ENCODE assay signal across 8 cellular contexts in the genomic region with DNA sequence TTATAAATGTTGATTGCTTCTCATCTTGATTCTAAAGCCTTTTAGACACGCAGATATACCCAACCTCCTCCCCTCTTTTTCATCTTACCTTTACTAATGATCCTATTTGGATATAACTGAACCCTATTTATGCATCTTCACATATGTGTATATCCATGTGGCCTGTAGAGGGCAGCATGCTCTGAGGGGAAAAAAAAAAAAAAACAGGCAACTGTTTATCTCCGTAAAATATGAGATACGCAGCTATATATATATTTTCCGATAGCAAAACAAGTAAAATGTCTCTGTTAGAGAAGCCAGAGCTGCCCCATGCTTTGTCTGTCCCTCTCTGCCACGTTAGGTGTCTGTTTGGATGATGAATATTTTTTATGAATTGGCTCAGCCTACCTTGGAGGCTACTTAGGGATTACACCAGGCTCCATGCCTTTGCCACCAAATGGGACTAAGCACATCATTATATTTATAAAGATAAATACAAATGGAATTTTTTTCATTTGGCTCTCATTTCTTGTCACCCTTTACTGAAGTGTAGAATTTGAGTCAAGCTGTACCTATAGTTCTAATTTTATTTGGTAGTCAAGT.
DNase-seq lines count a peak whose midpoint lies in the region; ATAC-seq, FAIRE-seq and TF ChIP-seq lines count a peak whose summit lies in the region.

No MANE protein-coding gene starts in this region.

- TF ChIP-seq CTCF in A673 (conservative IDR thresholded peaks at IDR 0.05; ENCODE audit: low read depth, low read length) (peak; percentile 91), GM12874 (IDR thresholded peaks at IDR 0.05; ENCODE audit: insufficient read depth, low read depth, low read length) (peak; percentile 47), GM12878 (IDR thresholded peaks at IDR 0.05 in 2 of 3, conservative IDR thresholded peaks at IDR 0.05 in 1 of 3; ENCODE audit: control insufficient read depth in 2 of 3, extremely low read depth in 1 of 3, insufficient read depth in 1 of 3, low read depth in 3 of 3, low read length in 3 of 3) (peak; percentile 59 to 70 (median 67)), kidney (IDR thresholded peaks at IDR 0.05; ENCODE audit: borderline replicate concordance, extremely low read depth, insufficient read depth) (peak; percentile 58), thoracic aorta (IDR thresholded peaks at IDR 0.05) (peak; percentile 73), lower leg skin (IDR thresholded peaks at IDR 0.05) (no peak)

- no peaks in the 10 kb centered on the region for H3K27me3 ChIP-seq in A673 (replicated peaks; ENCODE audit: insufficient read depth, low read depth, low read length, poor library complexity)
- no peaks in the 10 kb centered on the region for H3K27me3 ChIP-seq in GM12878 (replicated peaks in 1 of 2; ENCODE audit: control insufficient read depth in 2 of 2, insufficient read depth in 2 of 2, low read length in 1 of 2)
- no peaks in the 10 kb centered on the region for H3K27me3 ChIP-seq in thoracic aorta (replicated peaks; ENCODE audit: insufficient read depth)

- RAD21 ChIA-PET in GM12878 (lab: Charles Lee; ENCODE audit: unreplicated experiment), result interaction anchor here (1.1 to 1.4 kb wide), 2 partner anchors 198 to 473 kb away, joined by 3 to 4 read pairs; no protein-coding TSS in a partner anchor

- FAIRE-seq in GM12878 (lab: Jason Lieb, UNC), result peak; percentile 31
- peak; percentile 33 for FAIRE-seq in kidney (lab: Jason Lieb, UNC)

- in situ Hi-C loops in GM12878 (cut with MboI), result loop anchor here (5.0 to 25.0 kb wide), 2 partner anchors 548 to 1348 kb away; a partner anchor contains a TSS

- H3K4me2 ChIP-seq in GM12878 (ENCODE audit: control insufficient read depth, insufficient read depth), result peak overlapping the region; percentile 20; the same call in 1 of the 2 replicates

- peak overlapping the region; percentile 89 for H3K27ac ChIP-seq in A673 (ENCODE audit: low read depth, low read length, poor library complexity, severe bottlenecking)
- no peak overlapping the region for H3K27ac ChIP-seq in GM12878 (ENCODE audit: control insufficient read depth, insufficient read depth)
- H3K27ac ChIP-seq in kidney (ENCODE audit: low read depth in 2 of 2, low read length in 2 of 2), result no peak overlapping the region
- no peak overlapping the region for H3K27ac ChIP-seq in thoracic aorta

- H3K36me3 ChIP-seq in A673 (ENCODE audit: insufficient read depth, low read length, poor library complexity, severe bottlenecking) (no peaks in the 10 kb centered on the region), GM12878 (ENCODE audit: control insufficient read depth in 2 of 2, insufficient read depth in 2 of 2, low read length in 1 of 2) (no peaks in the 10 kb centered on the region), kidney (ENCODE audit: control insufficient read depth in 1 of 2, insufficient read depth in 2 of 2, low read length in 2 of 2) (no peaks in the 10 kb centered on the region), thoracic aorta (no peaks in the 10 kb centered on the region)

- no peak for TF ChIP-seq EP300 in GM12878 (IDR thresholded peaks at IDR 0.05; ENCODE audit: borderline replicate concordance in 1 of 2, control insufficient read depth in 1 of 2, low read depth in 2 of 2, low read length in 2 of 2)

- intact Hi-C loops in A673 (cut with micrococcal nuclease; ENCODE audit: unreplicated experiment), result loop anchor here (2.0 to 5.0 kb wide), 3 partner anchors 238 to 492 kb away; a partner anchor contains a TSS
- intact Hi-C loops in GM12878 (cut with micrococcal nuclease; ENCODE audit: unreplicated experiment), result loop anchor here (1.0 to 10.0 kb wide), 2 partner anchors 547 to 695 kb away; no protein-coding TSS in a partner anchor
- intact Hi-C loops in kidney (cut with DNase I), result no loop called here
- intact Hi-C loops in lower leg skin (cut with DNase I; ENCODE audit: low total_unique reads), result loop anchor here (10.0 kb wide), 2 partner anchors 545 to 695 kb away; no protein-coding TSS in a partner anchor

- BruUV-seq in A673 (replicated peaks; lab: Mats Ljungman, UMichigan), result no TSS peak
- BruUV-seq in GM12878 (replicated peaks; lab: Mats Ljungman, UMichigan), result no TSS peak

- CTCF ChIA-PET in A673 (lab: Charles Lee), result interaction anchor here (0.6 to 0.9 kb wide), 3 partner anchors 176 to 192 kb away, joined by 4 to 7 read pairs (median 4); no protein-coding TSS in a partner anchor
- CTCF ChIA-PET in GM12878 (lab: Yijun Ruan, JAX), result interaction anchor here (0.6 to 2.9 kb wide), 27 partner anchors 8 to 694 kb away, joined by 3 to 13 read pairs (median 4); no protein-coding TSS in a partner anchor

- H3K9ac ChIP-seq in GM12878 (ENCODE audit: control insufficient read depth, insufficient read depth, low read length) (no peak overlapping the region), kidney (ENCODE audit: low read length in 2 of 2) (no peak overlapping the region)

- H3K4me1 ChIP-seq in A673 (ENCODE audit: insufficient read depth, low read length, poor library complexity, severe bottlenecking), result peaks cover 83% of the 10 kb centered on the region
- no peaks in the 10 kb centered on the region for H3K4me1 ChIP-seq in GM12878 (ENCODE audit: control insufficient read depth, insufficient read depth, low read length)
- no peaks in the 10 kb centered on the region for H3K4me1 ChIP-seq in kidney (ENCODE audit: control insufficient read depth in 1 of 2, insufficient read depth in 1 of 2, low read depth in 1 of 2, low read length in 2 of 2)
- peaks cover 0 to 2% of the 10 kb centered on the region in 2 donors for H3K4me1 ChIP-seq in thoracic aorta (ENCODE audit: control insufficient read depth in 1 of 2, low read depth in 2 of 2)

- peak; percentile 87 for ATAC-seq in HG02973 (IDR thresholded peaks at IDR 0.05; ENCODE audit: unreplicated experiment)
- ATAC-seq in GM12878, result peak; percentile 82
- no peak for ATAC-seq in thoracic aorta (ENCODE audit: insufficient number of reproducible peaks, low FRiP score, low read depth)

- no peaks in the 10 kb centered on the region for H3K79me2 ChIP-seq in GM12878 (ENCODE audit: control insufficient read depth, insufficient read depth, low read length)

- POLR2A ChIA-PET in A673 (lab: Charles Lee; ENCODE audit: low non-redundant PET), result interaction anchor here (0.7 kb wide), 1 partner anchor 596 kb away, joined by 5 read pairs; no protein-coding TSS in a partner anchor
- POLR2A ChIA-PET in GM12878 (lab: Charles Lee), result no interaction called here

- DNase-seq in A673 (ENCODE audit: low spot score) (peak; percentile 85), NCI-H345 (lab: John Stamatoyannopoulos, UW) (peak; percentile 34), GM12878 (ENCODE audit: low read depth, low spot score) (no peak), kidney (no peak), thoracic aorta (ENCODE audit: low spot score) (no peak), lower leg skin (ENCODE audit: low spot score in 2 of 2) (no peak)

- SMC1A ChIA-PET in GM12878 (lab: Charles Lee; ENCODE audit: uncharacterized antibody, unreplicated experiment), result interaction anchor here (0.6 to 2.4 kb wide), 13 partner anchors 10 to 1358 kb away, joined by 3 to 8 read pairs (median 3); a partner anchor contains a TSS

- H2AFZ ChIP-seq in GM12878 (ENCODE audit: control insufficient read depth, low read depth, low read length), result peak overlapping the region; percentile 18; the same call in 1 of the 2 replicates

- H4K20me1 ChIP-seq in GM12878 (ENCODE audit: control insufficient read depth, insufficient read depth), result no peaks in the 10 kb centered on the region

- 0% methylated on average over 5 of the region's 5 CpGs for WGBS in GM12878 (ENCODE audit: insufficient coverage, insufficient replicate concordance, low lambda C conversion rate, missing lambda C conversion rate)
- 5 to 6% methylated on average over 5 of the region's 5 CpGs for WGBS in lower leg skin, 2 donors

- peak; percentile 64 for TF ChIP-seq RAD21 in GM12878 (IDR thresholded peaks at IDR 0.05; ENCODE audit: insufficient read depth, low read depth, low read length)

- H3K4me3 ChIP-seq in A673 (ENCODE audit: low read depth, low read length, poor library complexity, severe bottlenecking) (no peak overlapping the region), GM12878 (no peak overlapping the region), kidney (ENCODE audit: low read length in 2 of 2) (peak overlapping the region in 1 of 2 donors; percentile 46), thoracic aorta (peak overlapping the region; percentile 69), lower leg skin (ENCODE audit: low read depth, poor library complexity, severe bottlenecking) (no peak overlapping the region)

- H3K9me3 ChIP-seq in A673 (ENCODE audit: low read depth, low read length, poor library complexity, severe bottlenecking), result no peaks in the 10 kb centered on the region
- H3K9me3 ChIP-seq in GM12878 (replicated peaks; ENCODE audit: control insufficient read depth, insufficient read depth, low read length), result no peaks in the 10 kb centered on the region
- no peaks in the 10 kb centered on the region for H3K9me3 ChIP-seq in kidney (ENCODE audit: control insufficient read depth in 1 of 2, low read length in 2 of 2)
- H3K9me3 ChIP-seq in thoracic aorta, result no peaks in the 10 kb centered on the region

- TF ChIP-seq POLR2A in GM12878 (IDR thresholded peaks at IDR 0.05; ENCODE audit: low read depth, low read length) (no peak), lower leg skin (IDR thresholded peaks at IDR 0.05) (no peak)

TF ChIP-seq in GM12878, 131 proteins besides CTCF, POLR2A, EP300 and RAD21:
- TF ChIP-seq MYC (IDR thresholded peaks at IDR 0.05; ENCODE audit: insufficient read depth, insufficient read length, insufficient replicate concordance, low read length, severe bottlenecking), result no peak
- peak; percentile 61; the same call in 1 of the 2 replicates for TF ChIP-seq SMC3 (IDR thresholded peaks at IDR 0.05; ENCODE audit: borderline replicate concordance, low read length)
- peak; percentile 91 for TF ChIP-seq ZNF384 (IDR thresholded peaks at IDR 0.05; ENCODE audit: borderline replicate concordance, low read depth, low read length)
TF ChIP-seq in GM12878: peak in this region for 2.

Comparison
In these comparisons a context has a peak if more than half of its experiments do, and no peak if none do; other contexts are left out.
1. DNase-seq: peak in A673 (single experiment) and NCI-H345 (single experiment); none in GM12878 (single experiment), kidney (single experiment), thoracic aorta (single experiment) and lower leg skin (0 of 2).
2. CTCF ChIP-seq: peak in A673 (single experiment), GM12874 (single experiment), GM12878 (3 of 3), kidney (single experiment) and thoracic aorta (single experiment); none in lower leg skin (0 of 3).